Comparison of ENCODE assay signal across 9 cellular contexts in the genomic region with DNA sequence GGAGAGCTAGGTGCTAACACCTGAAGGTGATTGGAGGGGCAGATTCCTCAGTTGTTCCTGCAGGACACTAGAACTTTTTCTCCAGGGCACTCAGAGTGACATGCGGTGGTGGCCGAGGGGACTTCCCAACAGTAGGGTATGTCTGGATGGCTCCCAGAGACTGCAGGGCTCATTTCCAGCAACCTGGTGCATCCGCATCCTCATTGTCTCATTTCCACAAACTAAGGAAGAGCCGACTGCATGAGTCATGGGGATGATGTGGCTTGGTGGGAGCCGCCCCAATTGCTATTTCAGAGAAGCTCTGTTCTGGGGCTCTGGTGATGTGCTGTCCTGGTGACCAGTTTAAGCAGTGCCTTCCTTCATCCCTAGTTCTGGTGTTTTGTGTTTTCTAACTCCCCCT. TPM values are rescaled to one million over a fixed set of nuclear protein-coding genes. Genes with fewer than 3 reads are reported as not detected.
A peak's percentile ranks its signal among the peaks of the same experiment; 100 is the strongest.
DNase-seq lines count a peak whose midpoint lies in the region; ATAC-seq and TF ChIP-seq lines count a peak whose summit lies in the region.
"Had no signal": no experiment of that assay in that cellular context is flagged by ENCODE, and none has a peak within 500 bp of the region (broad histone marks: within the 10 kb centered on the region; RNA-seq: fewer than 3 reads in every experiment).

No MANE protein-coding gene starts in this region.

- no peaks in the 10 kb centered on the region for H3K27me3 ChIP-seq in SJSA1 (replicated peaks)
- H3K27me3 ChIP-seq in hepatocyte = peaks cover 44% of the 10 kb centered on the region

- H3K4me1 ChIP-seq in SJSA1 (replicated peaks) (peaks cover 56% of the 10 kb centered on the region), hepatocyte (ENCODE audit: insufficient read depth) (no peaks in the 10 kb centered on the region)

- peak; percentile 25 for ATAC-seq in sciatic nerve
- ATAC-seq in HG02571 (IDR thresholded peaks at IDR 0.05; ENCODE audit: unreplicated experiment) = no peak
- no peak for ATAC-seq in GM21360 (IDR thresholded peaks at IDR 0.05; ENCODE audit: unreplicated experiment)

- peak; percentile 96 for DNase-seq in EL
- DNase-seq in SJSA1 (ENCODE audit: low read depth in 1 of 2, low spot score in 2 of 2) = peak; percentile 76 to 79
- DNase-seq in fibroblast of the aortic adventitia (ENCODE audit: low read depth) = peak; percentile 88
- no peak for DNase-seq in sciatic nerve (ENCODE audit: low spot score)
- no peak for DNase-seq in NCI-H748 (lab: John Stamatoyannopoulos, UW; ENCODE audit: unreplicated experiment)
- no peak for DNase-seq in hepatocyte (ENCODE audit: low spot score)
- DNase-seq: central memory CD4-positive, alpha-beta T cell had no signal

- H3K27ac ChIP-seq in SJSA1 (peak overlapping the region; percentile 88), hepatocyte (no peak overlapping the region)

- no peaks in the 10 kb centered on the region for H3K9me2 ChIP-seq in hepatocyte (replicated peaks; ENCODE audit: insufficient read depth)

- no peaks in the 10 kb centered on the region for H3K79me2 ChIP-seq in hepatocyte

- no peaks in the 10 kb centered on the region for H3K36me3 ChIP-seq in SJSA1
- no peaks in the 10 kb centered on the region for H3K36me3 ChIP-seq in hepatocyte (replicated peaks; ENCODE audit: insufficient read depth, low read depth)

- no peaks in the 10 kb centered on the region for H4K20me1 ChIP-seq in hepatocyte (ENCODE audit: insufficient read depth, poor library complexity, severe bottlenecking)

- H3K4me3 ChIP-seq in SJSA1 = no peak overlapping the region
- peak overlapping the region; percentile 29 for H3K4me3 ChIP-seq in fibroblast of the aortic adventitia (ENCODE audit: low read depth, low read length)
- no peak overlapping the region for H3K4me3 ChIP-seq in hepatocyte

- H3K4me2 ChIP-seq in hepatocyte = no peak overlapping the region

- no peak overlapping the region for H2AFZ ChIP-seq in hepatocyte

- no peak for TF ChIP-seq CTCF in fibroblast of the aortic adventitia (IDR thresholded peaks at IDR 0.05; ENCODE audit: insufficient read depth, low read length)
- no peak for TF ChIP-seq CTCF in hepatocyte (IDR thresholded peaks at IDR 0.05; ENCODE audit: poor library complexity)

- intact Hi-C loops in sciatic nerve (cut with DNase I) = no loop called here

- WGBS in hepatocyte (ENCODE audit: low lambda C conversion rate, missing lambda C conversion rate) = 67% methylated on average over 5 of the region's 5 CpGs

- H3K9me3 ChIP-seq in SJSA1 (replicated peaks) (no peaks in the 10 kb centered on the region), hepatocyte (ENCODE audit: low read depth) (no peaks in the 10 kb centered on the region)

RNA-seq across cellular contexts. Expression of a gene that starts 2.8 kb away (rescaled TPM):
- total RNA-seq in SJSA1 (2014; rRNA removed; shearing (Covaris generic)) = 0.97 and 2.8 TPM in 2 replicates
- total RNA-seq in fibroblast of the aortic adventitia (ENCODE audit: low replicate concordance) (1.3 and 3.3 TPM in 2 replicates), sciatic nerve (34.4 TPM), hepatocyte (0.48 and 2.0 TPM in 2 replicates)
- 0.28 TPM in 1 of 2 replicates, not detected in the other for polyA plus RNA-seq in hepatocyte

RNA-seq across cellular contexts. Expression of a gene that starts 18.6 kb away (rescaled TPM):
- total RNA-seq in SJSA1 (2014; rRNA removed; shearing (Covaris generic)) = not detected in 2 replicates
- total RNA-seq in fibroblast of the aortic adventitia (ENCODE audit: low replicate concordance) (not detected in 2 replicates), sciatic nerve (not detected), hepatocyte (not detected in 2 replicates)
- not detected in 2 replicates for polyA plus RNA-seq in hepatocyte

RNA-seq across cellular contexts. Expression of a gene that starts 35.2 kb away (rescaled TPM):
- total RNA-seq in SJSA1 (2014; rRNA removed; shearing (Covaris generic)) = 4.1 and 8.5 TPM in 2 replicates
- total RNA-seq in fibroblast of the aortic adventitia (ENCODE audit: low replicate concordance) (11.7 and 13.6 TPM in 2 replicates), sciatic nerve (36.6 TPM), hepatocyte (3.7 and 5.0 TPM in 2 replicates)
- 10.4 and 11.0 TPM in 2 replicates for polyA plus RNA-seq in hepatocyte

RNA-seq across cellular contexts. Expression of a gene that starts 35.4 kb away (rescaled TPM):
- not detected in 2 replicates for total RNA-seq in SJSA1 (2014; rRNA removed; shearing (Covaris generic))
- total RNA-seq in fibroblast of the aortic adventitia (ENCODE audit: low replicate concordance) = not detected in 2 replicates
- 16.5 TPM for total RNA-seq in sciatic nerve
- total RNA-seq in hepatocyte = 0.04 and 0.07 TPM in 2 replicates
- not detected in 2 replicates for polyA plus RNA-seq in hepatocyte

RNA-seq across cellular contexts. Expression of a gene that starts 53.5 kb away (rescaled TPM):
- total RNA-seq in SJSA1 (2014; rRNA removed; shearing (Covaris generic)) = 2.2 and 2.7 TPM in 2 replicates
- total RNA-seq in fibroblast of the aortic adventitia (ENCODE audit: low replicate concordance) (3.6 and 9.8 TPM in 2 replicates), sciatic nerve (2.8 TPM), hepatocyte (1.3 and 2.3 TPM in 2 replicates)
- 0.97 and 1.1 TPM in 2 replicates for polyA plus RNA-seq in hepatocyte

Comparison
In these comparisons a context has a peak if more than half of its experiments do, and no peak if none do; other contexts are left out.
1. DNase-seq: peak in EL (single experiment), SJSA1 (2 of 2) and fibroblast of the aortic adventitia (single experiment); none in sciatic nerve (single experiment), NCI-H748 (single experiment) and hepatocyte (single experiment).